25 cellular contexts compared by ENCODE assay signal in the genomic region with DNA sequence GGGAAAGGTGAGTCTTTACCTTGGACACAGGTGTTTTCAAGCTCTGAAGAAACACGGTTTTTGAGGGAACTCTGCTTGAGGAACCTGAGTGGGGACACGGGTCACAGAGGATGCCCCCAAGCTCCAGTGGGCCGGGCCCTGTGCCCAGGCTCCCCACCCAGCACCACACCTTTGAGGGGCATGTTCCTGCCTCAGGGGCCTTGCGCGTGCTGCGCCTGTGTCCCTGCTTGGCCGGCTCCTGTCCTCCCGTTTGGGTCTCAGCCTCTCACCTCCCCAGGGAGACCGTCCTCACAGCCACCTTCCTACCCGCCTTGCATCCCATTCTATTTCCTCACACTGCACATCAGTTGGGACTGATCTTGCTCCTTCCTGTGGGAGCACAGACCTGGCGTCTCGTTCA. TPM values are rescaled to one million over a fixed set of nuclear protein-coding genes. Genes with fewer than 3 reads are reported as not detected.
"Had no signal": no experiment of that assay in that cellular context is flagged by ENCODE, and none has a peak within 500 bp of the region (broad histone marks: within the 10 kb centered on the region; RNA-seq: fewer than 3 reads in every experiment).

No MANE protein-coding gene starts in this region.

- H3K27me3 ChIP-seq: SJSA1 had no signal

- H3K27ac ChIP-seq: HL-60, KMS-11, RWPE1, SJSA1, SK-N-MC had no signal

- H3K9ac ChIP-seq: KMS-11 had no signal

- H3K4me3 ChIP-seq: K562, SJSA1, SK-N-MC had no signal

- DNase-seq: Kasumi-1; MM.1S; NCI-H1092 treated with DMSO at 0.1 percent for 48 hours; NCI-H1436; NCI-H187; NCI-H2029; NCI-H2081 treated with DMSO at 0.1 percent for 48 hours; NCI-H2171; NCI-H226; NCI-H446; NCI-H510A; NCI-H524 treated with DMSO at 0.1 percent for 48 hours; NCI-H69; NCI-H774; NK-92 treated with Interleukin-12 subunit alpha and Interleukin-12 subunit beta, amount 100 ng/mL, for 24 hours; PC-3; SIG-M5 had no signal

- ATAC-seq: K562, Panc1, PC-3 had no signal

- H3K4me2 ChIP-seq: KMS-11 had no signal

- FAIRE-seq: HTR-8/SVneo, K562 had no signal

- H3K9me3 ChIP-seq: SJSA1 had no signal

RNA-seq across cellular contexts. Expression of gene TJP3, which starts 29.0 kb away (rescaled TPM):
- total RNA-seq: SJSA1 had no signal
